Comparison of ENCODE assay signal across 21 cellular contexts in the genomic region with DNA sequence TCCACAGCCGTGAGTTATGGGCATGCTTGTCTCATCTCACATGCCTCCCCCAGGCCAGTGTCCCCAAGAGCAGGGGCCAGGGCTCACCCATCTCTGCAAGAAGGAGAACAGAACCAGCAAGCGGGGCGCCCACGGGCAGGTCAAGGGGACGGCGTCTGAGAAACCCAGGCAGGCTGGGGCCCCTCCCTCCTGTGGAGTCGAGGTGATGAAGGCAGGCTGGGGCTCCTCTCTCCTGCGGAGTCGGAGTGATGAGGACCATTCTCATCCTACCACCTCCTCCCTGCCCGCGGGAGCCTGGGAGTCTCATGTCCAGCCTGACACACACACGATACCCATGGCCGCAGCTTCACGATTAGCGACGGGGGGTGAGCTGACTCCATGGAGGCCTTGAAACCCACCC.
DNase-seq lines count a peak whose midpoint lies in the region; ATAC-seq, FAIRE-seq and TF ChIP-seq lines count a peak whose summit lies in the region.
"Had no signal": no experiment of that assay in that cellular context is flagged by ENCODE, and none has a peak within 500 bp of the region (broad histone marks: within the 10 kb centered on the region; RNA-seq: fewer than 3 reads in every experiment).

No MANE protein-coding gene starts in this region.

- intact Hi-C loops in left ventricle myocardium superior (cut with micrococcal nuclease) (no loop called here), Right ventricle myocardium inferior (cut with DNase I) (no loop called here), kidney (cut with DNase I) (no loop called here), upper lobe of right lung (cut with DNase I) (no loop called here)

- no peaks in the 10 kb centered on the region for H3K27me3 Mint-ChIP-seq in activated CD8-positive, alpha-beta T cell treated with anti-CD3 and anti-CD28 coated beads, Interleukin-2, amount 10 ng/mL, durations not matched to agents 7 days and 5 days (ENCODE audit: low read depth)

- peak overlapping the region; percentile 25 for H3K18ac ChIP-seq in neuronal stem cell (ENCODE audit: low read length)

- H3K36me3 ChIP-seq in kidney (ENCODE audit: control insufficient read depth in 1 of 2, insufficient read depth in 2 of 2, low read length in 2 of 2): no peaks in the 10 kb centered on the region
- H3K36me3 ChIP-seq in neuronal stem cell (replicated peaks in 1 of 2; ENCODE audit: control insufficient read depth in 2 of 2, insufficient read depth in 2 of 2, low read length in 2 of 2): no peaks in the 10 kb centered on the region
- no peaks in the 10 kb centered on the region for H3K36me3 ChIP-seq in upper lobe of right lung
- H3K36me3 ChIP-seq: BLaER1 had no signal

- H2BK5ac ChIP-seq in neuronal stem cell (ENCODE audit: low read length): no peak overlapping the region

- TF ChIP-seq CTCF in kidney (IDR thresholded peaks at IDR 0.05; ENCODE audit: borderline replicate concordance, extremely low read depth, insufficient read depth): no peak
- no peak for TF ChIP-seq CTCF in upper lobe of right lung (IDR thresholded peaks at IDR 0.05)

- POLR2A ChIA-PET in activated CD8-positive, alpha-beta T cell treated with anti-CD3 and anti-CD28 coated beads, Interleukin-2, amount 10 ng/mL, durations not matched to agents 7 days and 5 days (lab: Charles Lee): no interaction called here

- no peak for ATAC-seq in left ventricle myocardium superior
- ATAC-seq in Right ventricle myocardium inferior: no peak
- no peak for ATAC-seq in upper lobe of right lung
- no peak for ATAC-seq in activated CD8-positive, alpha-beta T cell treated with anti-CD3 and anti-CD28 coated beads, Interleukin-2, amount 10 ng/mL, durations not matched to agents 7 days and 5 days
- no peak for ATAC-seq in HG03354 (IDR thresholded peaks at IDR 0.05; ENCODE audit: poor library complexity, severe bottlenecking, unreplicated experiment)
- ATAC-seq: GM23338, HCT116 had no signal

- H3K4me3 ChIP-seq in kidney (ENCODE audit: low read length in 2 of 2) (no peak overlapping the region), neuronal stem cell (ENCODE audit: low read length in 2 of 2) (no peak overlapping the region), upper lobe of right lung (no peak overlapping the region)
- H3K4me3 ChIP-seq: BLaER1, GM23338 had no signal

- no peaks in the 10 kb centered on the region for H3K9me3 ChIP-seq in kidney (ENCODE audit: control insufficient read depth in 1 of 2, low read length in 2 of 2)
- peaks cover 0 to 4% of the 10 kb centered on the region in 2 donors for H3K9me3 ChIP-seq in neuronal stem cell (replicated peaks in 1 of 2; ENCODE audit: control insufficient read depth in 2 of 2, insufficient read depth in 1 of 2, low read depth in 1 of 2, low read length in 2 of 2)
- H3K9me3 ChIP-seq in upper lobe of right lung: no peaks in the 10 kb centered on the region
- H3K9me3 ChIP-seq: BLaER1 had no signal

- peak overlapping the region; percentile 86 for H2AK5ac ChIP-seq in neuronal stem cell (ENCODE audit: low read depth, low read length)

- no peaks in the 10 kb centered on the region for H3K4me1 Mint-ChIP-seq in activated CD8-positive, alpha-beta T cell treated with anti-CD3 and anti-CD28 coated beads, Interleukin-2, amount 10 ng/mL, durations not matched to agents 7 days and 5 days (ENCODE audit: low read depth)
- H3K4me1 Mint-ChIP-seq: CD14-positive monocyte; CD4-positive, alpha-beta memory T cell had no signal

- CTCF ChIA-PET in activated CD8-positive, alpha-beta T cell treated with anti-CD3 and anti-CD28 coated beads, Interleukin-2, amount 10 ng/mL, durations not matched to agents 7 days and 5 days (lab: Charles Lee): no interaction called here

- H3K9ac ChIP-seq in kidney (ENCODE audit: low read length in 2 of 2) (no peak overlapping the region), neuronal stem cell (ENCODE audit: low read depth, low read length, poor library complexity) (no peak overlapping the region)
- H3K9ac ChIP-seq: BLaER1 had no signal

- H3K36me3 Mint-ChIP-seq in activated CD8-positive, alpha-beta T cell treated with anti-CD3 and anti-CD28 coated beads, Interleukin-2, amount 10 ng/mL, durations not matched to agents 7 days and 5 days (ENCODE audit: low read depth): no peaks in the 10 kb centered on the region
- H3K36me3 Mint-ChIP-seq: CD14-positive monocyte; CD4-positive, alpha-beta memory T cell had no signal

- H3K23ac ChIP-seq in neuronal stem cell (ENCODE audit: low read depth, low read length, poor library complexity): no peak overlapping the region

- H3K27ac Mint-ChIP-seq in activated CD8-positive, alpha-beta T cell treated with anti-CD3 and anti-CD28 coated beads, Interleukin-2, amount 10 ng/mL, durations not matched to agents 7 days and 5 days: no peak overlapping the region
- H3K27ac Mint-ChIP-seq: CD14-positive monocyte; CD4-positive, alpha-beta memory T cell; GM23338; HFFc6 had no signal

- H2AFZ ChIP-seq in neuronal stem cell (ENCODE audit: low read length): no peak overlapping the region
- H2AFZ ChIP-seq: GM23338 had no signal

- H4K91ac ChIP-seq in neuronal stem cell (ENCODE audit: low read depth, low read length, poor library complexity): no peak overlapping the region

- H2BK15ac ChIP-seq in neuronal stem cell (ENCODE audit: low read length): no peak overlapping the region

- H3K4me2 ChIP-seq in neuronal stem cell (ENCODE audit: insufficient read depth, low read length, poor library complexity, severe bottlenecking): no peak overlapping the region
- H3K4me2 ChIP-seq: BLaER1, GM23338 had no signal

- no peak overlapping the region for H3K4me3 Mint-ChIP-seq in activated CD8-positive, alpha-beta T cell treated with anti-CD3 and anti-CD28 coated beads, Interleukin-2, amount 10 ng/mL, durations not matched to agents 7 days and 5 days
- H3K4me3 Mint-ChIP-seq: CD14-positive monocyte, GM23338, HFFc6 had no signal

- no CpG with 5 or more reads among the region's 16 CpGs for WGBS in neuronal stem cell (ENCODE audit: extremely low coverage in 2 of 2, insufficient read length in 2 of 2, insufficient replicate concordance in 1 of 2), 2 donors

- no peak overlapping the region for H3K27ac ChIP-seq in kidney (ENCODE audit: low read depth in 2 of 2, low read length in 2 of 2)
- H3K27ac ChIP-seq in neuronal stem cell (replicated peaks; ENCODE audit: low read length): no peak overlapping the region
- H3K27ac ChIP-seq in upper lobe of right lung: no peak overlapping the region
- H3K27ac ChIP-seq: BLaER1 had no signal

- H4K8ac ChIP-seq in neuronal stem cell (ENCODE audit: low read depth, low read length): no peak overlapping the region

- DNase-seq in left ventricle myocardium superior: peak; percentile 12
- DNase-seq in Right ventricle myocardium inferior (ENCODE audit: missing footprints): no peak
- DNase-seq in kidney: peak; percentile 39
- DNase-seq in neuronal stem cell (ENCODE audit: low spot score): no peak
- peak; percentile 45 for DNase-seq in upper lobe of right lung
- DNase-seq in hepatic stellate cell (ENCODE audit: low spot score): no peak
- no peak for DNase-seq in activated CD8-positive, alpha-beta T cell treated with anti-CD3 and anti-CD28 coated beads, Interleukin-2, amount 10 ng/mL, durations not matched to agents 7 days and 5 days
- DNase-seq: 8988T; Calu3; CD4-positive, alpha-beta memory T cell; DMS 273 treated with DMSO at 0.1 percent for 48 hours; HFFc6; IMR-90 had no signal

- H3K4me1 ChIP-seq in kidney (ENCODE audit: control insufficient read depth in 1 of 2, insufficient read depth in 1 of 2, low read depth in 1 of 2, low read length in 2 of 2) (no peaks in the 10 kb centered on the region), neuronal stem cell (ENCODE audit: control insufficient read depth in 2 of 2, insufficient read depth in 1 of 2, low read depth in 1 of 2, low read length in 2 of 2) (peaks cover 9 to 13% of the 10 kb centered on the region in 2 donors), upper lobe of right lung (no peaks in the 10 kb centered on the region)

- no peak for FAIRE-seq in kidney (lab: Jason Lieb, UNC)
- FAIRE-seq: G401.6, GM12891, H54 had no signal

- no peak overlapping the region for H3K4ac ChIP-seq in neuronal stem cell (ENCODE audit: low read length)

- no peak overlapping the region for H2BK12ac ChIP-seq in neuronal stem cell (ENCODE audit: low read length)

- H2BK120ac ChIP-seq in neuronal stem cell (ENCODE audit: low read depth, low read length): no peak overlapping the region

- peaks cover 7% of the 10 kb centered on the region for H3K79me1 ChIP-seq in neuronal stem cell (ENCODE audit: low read depth, low read length)

- H3K9me3 Mint-ChIP-seq in activated CD8-positive, alpha-beta T cell treated with anti-CD3 and anti-CD28 coated beads, Interleukin-2, amount 10 ng/mL, durations not matched to agents 7 days and 5 days (ENCODE audit: insufficient read depth): no peaks in the 10 kb centered on the region

- no peaks in the 10 kb centered on the region for H3K27me3 ChIP-seq in neuronal stem cell (ENCODE audit: control insufficient read depth in 3 of 3, insufficient read depth in 3 of 3, low read depth in 1 of 3, low read length in 3 of 3)
- no peaks in the 10 kb centered on the region for H3K27me3 ChIP-seq in upper lobe of right lung
- H3K27me3 ChIP-seq: BLaER1 had no signal

- H3K14ac ChIP-seq in neuronal stem cell (ENCODE audit: low read length): peak overlapping the region; percentile 31

Comparison
In these comparisons a context has a peak if more than half of its experiments do, and no peak if none do; other contexts are left out.
1. DNase-seq: peak in left ventricle myocardium superior (single experiment), kidney (single experiment) and upper lobe of right lung (single experiment); none in Right ventricle myocardium inferior (single experiment), neuronal stem cell (single experiment), hepatic stellate cell (single experiment) and activated CD8-positive, alpha-beta T cell treated with anti-CD3 and anti-CD28 coated beads, Interleukin-2, amount 10 ng/mL, durations not matched to agents 7 days and 5 days (single experiment).